Comparison of ENCODE assay signal across 27 cellular contexts in the genomic region with DNA sequence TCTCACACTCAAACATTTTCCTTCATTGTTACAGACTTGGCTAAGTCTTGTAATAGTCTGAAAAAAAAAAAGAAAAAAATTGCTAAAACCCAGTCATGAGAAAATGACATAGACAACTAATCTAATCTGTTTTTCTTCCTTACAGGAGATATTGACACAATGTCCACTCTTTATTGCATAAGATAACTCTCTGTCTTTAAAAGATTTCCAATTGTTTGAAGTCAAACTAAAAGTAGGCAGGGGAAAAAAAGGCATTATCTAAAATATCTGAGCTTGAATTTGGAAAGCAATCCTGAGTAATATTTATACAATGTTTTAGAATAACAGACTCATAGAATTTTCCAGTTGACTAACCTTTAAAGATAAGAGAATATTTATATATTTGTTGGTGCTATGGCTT.
DNase-seq lines count a peak whose midpoint lies in the region; ATAC-seq and TF ChIP-seq lines count a peak whose summit lies in the region.
"Had no signal": no experiment of that assay in that cellular context is flagged by ENCODE, and none has a peak within 500 bp of the region (broad histone marks: within the 10 kb centered on the region; RNA-seq: fewer than 3 reads in every experiment).

No MANE protein-coding gene starts in this region.

- ATAC-seq in HG03139 (IDR thresholded peaks at IDR 0.05; ENCODE audit: unreplicated experiment), result no peak

- H3K4me3 ChIP-seq in choroid plexus epithelial cell (ENCODE audit: low read depth, low read length), result no peak overlapping the region
- H3K4me3 ChIP-seq: MG63, SJSA1 had no signal

- DNase-seq in amniotic epithelial cell (ENCODE audit: low read depth), result peak; percentile 13
- DNase-seq in choroid plexus epithelial cell (ENCODE audit: low read depth), result peak; percentile 56
- peak; percentile 27 for DNase-seq in kidney glomerular epithelial cell (lab: John Stamatoyannopoulos, UW)
- no peak for DNase-seq in globus pallidus (ENCODE audit: low spot score)
- DNase-seq in SKM-1 treated with dmso at 0.1 percent for 144 hours (lab: John Stamatoyannopoulos, UW; ENCODE audit: unreplicated experiment), result no peak
- no peak for DNase-seq in superior temporal gyrus (ENCODE audit: extremely low spot score)
- DNase-seq: ACHN; BE2C; Calu3; CD8-positive, alpha-beta memory T cell; DMS79 treated with DMSO at 0.1 percent for 48 hours; GF-D8; HCEC 1CT; IMR-90; KG1; MG63; NCI-H1048; NCI-H1417; NCI-H1694 treated with DMSO at 0.1 percent for 48 hours; NCI-H2081; NCI-H2227 treated with DMSO at 0.1 percent for 48 hours; NCI-H510A; NCI-H69; Right ventricle myocardium superior; RPMI8226 had no signal

- TF ChIP-seq CTCF in choroid plexus epithelial cell (conservative IDR thresholded peaks at IDR 0.05; ENCODE audit: low read depth, low read length), result no peak

Comparison
In these comparisons a context has a peak if more than half of its experiments do, and no peak if none do; other contexts are left out.
1. DNase-seq: peak in amniotic epithelial cell (single experiment), choroid plexus epithelial cell (single experiment) and kidney glomerular epithelial cell (single experiment); none in globus pallidus (single experiment), SKM-1 treated with dmso at 0.1 percent for 144 hours (single experiment) and superior temporal gyrus (single experiment).